ENCODE assay signal across 8 cellular contexts in the genomic region with DNA sequence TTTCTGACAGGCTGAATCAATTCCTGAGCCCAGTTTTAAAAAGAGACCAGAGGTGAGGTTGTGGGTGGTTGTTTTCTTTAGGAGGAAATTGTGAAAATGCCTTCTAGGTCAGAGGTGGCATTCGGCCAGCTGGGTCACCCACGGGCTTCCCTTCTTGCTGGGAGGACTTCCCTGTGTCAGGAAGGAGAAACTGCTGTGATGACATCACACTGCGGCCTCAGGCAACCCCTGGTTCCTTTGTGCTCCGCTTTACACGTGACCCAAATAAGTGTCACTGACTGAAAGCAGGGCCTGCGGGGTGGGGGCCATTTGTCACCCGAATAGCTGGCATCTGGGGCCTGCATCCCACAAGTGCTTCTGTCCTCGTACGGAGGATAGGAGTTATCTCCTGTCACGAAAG. TPM values are rescaled to one million over a fixed set of nuclear protein-coding genes. Genes with fewer than 3 reads are reported as not detected.
A peak's percentile ranks its signal among the peaks of the same experiment; 100 is the strongest.
DNase-seq lines count a peak whose midpoint lies in the region; ATAC-seq, FAIRE-seq and TF ChIP-seq lines count a peak whose summit lies in the region.

No MANE protein-coding gene starts in this region.

- H3K36me3 ChIP-seq in heart left ventricle (no peaks in the 10 kb centered on the region), gastrocnemius medialis (no peaks in the 10 kb centered on the region)

- H3K4me1 ChIP-seq in heart left ventricle, result peaks cover 0 to 41% (median 30%) of the 10 kb centered on the region in 12 donors
- peaks cover 0 to 3% of the 10 kb centered on the region in 2 donors for H3K4me1 ChIP-seq in gastrocnemius medialis

- intact Hi-C loops in heart left ventricle (cut with DNase I) (loop anchor here in 3 of 10 donors (1.0 to 5.0 kb wide), 2 partner anchors 18 to 43 kb away; a partner anchor contains a TSS), gastrocnemius medialis (cut with DNase I; ENCODE audit: low total_unique reads) (no loop called here)

- DNase-seq in GOT3 (lab: John Stamatoyannopoulos, UW), result peak; percentile 18
- peak; percentile 91 to 96 (median 93) for DNase-seq in heart left ventricle
- DNase-seq in gastrocnemius medialis, result peak; percentile 52 to 67
- DNase-seq in D341Med (ENCODE audit: low spot score), result no peak
- no peak for DNase-seq in stimulated activated CD4-positive, alpha-beta T cell treated with anti-CD3 and anti-CD28 coated beads, Interleukin-4, amount 100 ng/mL, for 4 hours
- DNase-seq in D721Med (ENCODE audit: insufficient read length, low spot score), result no peak

- no peak for TF ChIP-seq CTCF in VCaP (conservative IDR thresholded peaks at IDR 0.05)
- TF ChIP-seq CTCF in heart left ventricle (IDR thresholded peaks at IDR 0.05), result no peak
- TF ChIP-seq CTCF in gastrocnemius medialis (IDR thresholded peaks at IDR 0.05 in 4 of 5, conservative IDR thresholded peaks at IDR 0.05 in 1 of 5), result no peak
- TF ChIP-seq CTCF in D721Med (IDR thresholded peaks at IDR 0.05; ENCODE audit: insufficient read depth, missing control alignments), result no peak

- H3K27me3 ChIP-seq in heart left ventricle, result no peaks in the 10 kb centered on the region
- no peaks in the 10 kb centered on the region for H3K27me3 ChIP-seq in gastrocnemius medialis

- FAIRE-seq in D721Med (lab: Jason Lieb, UNC), result no peak

- 1 to 9% (median 5%) methylated on average over 9 to 10 of the region's 10 CpGs for WGBS in heart left ventricle, 4 donors

- H3K27ac ChIP-seq in VCaP, result peak overlapping the region; percentile 92
- H3K27ac ChIP-seq in heart left ventricle, result peak overlapping the region; percentile 25 to 89 (median 68)
- H3K27ac ChIP-seq in gastrocnemius medialis, result peak overlapping the region in 3 of 4 donors; percentile 7 to 45 (median 9)

- ATAC-seq in heart left ventricle (peak; percentile 94 to 98 (median 95)), gastrocnemius medialis (peak; percentile 72 to 74), HG03135 (IDR thresholded peaks at IDR 0.05; ENCODE audit: unreplicated experiment) (no peak)

- H3K4me3 ChIP-seq in heart left ventricle (peak overlapping the region in 8 of 12 donors; percentile 1 to 21 (median 11)), gastrocnemius medialis (no peak overlapping the region)

- H3K9me3 ChIP-seq in heart left ventricle, result no peaks in the 10 kb centered on the region
- no peaks in the 10 kb centered on the region for H3K9me3 ChIP-seq in gastrocnemius medialis

- in situ Hi-C loops in gastrocnemius medialis (cut with MboI; ENCODE audit: low sequenced_read_pairs in 4 of 4), result no loop called here

- TF ChIP-seq POLR2A in heart left ventricle (IDR thresholded peaks at IDR 0.05) (no peak), gastrocnemius medialis (IDR thresholded peaks at IDR 0.05) (no peak)

RNA-seq across cellular contexts. Expression of a gene that starts 39.7 kb away (rescaled TPM):
- 1 to 10 TPM in 8 of 9 donors, under 1 TPM in 1; 0.83 to 4.8 (median 2.3) TPM for total RNA-seq in heart left ventricle
- 1 to 10 TPM in 1 of 2 donors, under 1 TPM in 1; 0.25 to 6.2 TPM for polyA plus RNA-seq in heart left ventricle
- total RNA-seq in gastrocnemius medialis, result not detected

RNA-seq across cellular contexts. Expression of a gene that starts 43.3 kb away (rescaled TPM):
- total RNA-seq in heart left ventricle (10 to 100 TPM in 2 of 9 donors, 1 to 10 TPM in 7; 4.1 to 12.4 (median 7.6) TPM), gastrocnemius medialis (under 1 TPM in 2 of 4 donors, not detected in 2; 0.15 to 0.18 TPM)
- polyA plus RNA-seq in heart left ventricle, result 1 to 10 TPM; 3.5 to 4.1 TPM

Comparison
In these comparisons a context has a peak if more than half of its experiments do, and no peak if none do; other contexts are left out.
1. DNase-seq: peak in GOT3 (single experiment), heart left ventricle (5 of 5) and gastrocnemius medialis (2 of 2); none in D341Med (single experiment), stimulated activated CD4-positive, alpha-beta T cell treated with anti-CD3 and anti-CD28 coated beads, Interleukin-4, amount 100 ng/mL, for 4 hours (0 of 2) and D721Med (single experiment).
2. H3K27ac ChIP-seq: peak in every context shown above with its lines; median percentile 92 in VCaP; 68 in heart left ventricle; 9 in gastrocnemius medialis.
3. H3K4me3 ChIP-seq: peak in heart left ventricle (8 of 12); none in gastrocnemius medialis (0 of 4).
4. RNA of a gene that starts 43.3 kb away (total RNA-seq): 4.1 to 12.4 TPM in heart left ventricle; 0.15 to 0.18 TPM in gastrocnemius medialis; every median in the first group is over 4 times any median in the second.